Comparison of ENCODE assay signal across 13 cellular contexts in genomic region chr10:29908977-29909376, GRCh38.
A peak's percentile ranks its signal among the peaks of the same experiment; 100 is the strongest.
DNase-seq lines count a peak whose midpoint lies in the region; ATAC-seq, FAIRE-seq and TF ChIP-seq lines count a peak whose summit lies in the region.
"Had no signal": no experiment of that assay in that cellular context is flagged by ENCODE, and none has a peak within 500 bp of the region (broad histone marks: within the 10 kb centered on the region; RNA-seq: fewer than 3 reads in every experiment).

No MANE protein-coding gene starts in this region.

- H3K9me1 ChIP-seq in endothelial cell of umbilical vein (replicated peaks; ENCODE audit: control insufficient read depth, extremely low read depth, insufficient read depth, low read length) = no peaks in the 10 kb centered on the region

- H3K4me2 ChIP-seq in endothelial cell of umbilical vein (ENCODE audit: insufficient read depth, low read length) = no peak overlapping the region

- no peak overlapping the region for H3K27ac ChIP-seq in CD8-positive, alpha-beta T cell (ENCODE audit: low read depth, low read length)
- no peak overlapping the region for H3K27ac ChIP-seq in endothelial cell of umbilical vein (ENCODE audit: insufficient read depth, low read depth, low read length)
- H3K27ac ChIP-seq: BLaER1 treated with 17β-estradiol and CSF1 and Interleukin-3, amounts not matched to agents 10 nM and 100 nM; heart right ventricle had no signal

- no peaks in the 10 kb centered on the region for H3K79me2 ChIP-seq in endothelial cell of umbilical vein (ENCODE audit: control insufficient read depth, insufficient read depth, low read length)

- no peak overlapping the region for H3K4me3 Mint-ChIP-seq in CD8-positive, alpha-beta T cell
- H3K4me3 Mint-ChIP-seq: natural killer cell had no signal

- H3K4me1 Mint-ChIP-seq in CD8-positive, alpha-beta T cell (ENCODE audit: low read depth) = peaks cover 8% of the 10 kb centered on the region

- FAIRE-seq in endothelial cell of umbilical vein (lab: Jason Lieb, UNC) = peak; percentile 59

- TF ChIP-seq CTCF in CD8-positive, alpha-beta T cell (IDR thresholded peaks at IDR 0.05) = no peak
- TF ChIP-seq CTCF in endothelial cell of umbilical vein (IDR thresholded peaks at IDR 0.05; ENCODE audit: extremely low read depth in 1 of 2, insufficient read depth in 1 of 2, low read depth in 1 of 2, low read length in 2 of 2) = no peak

- no peak overlapping the region for H3K27ac Mint-ChIP-seq in CD8-positive, alpha-beta T cell
- H3K27ac Mint-ChIP-seq: natural killer cell had no signal

- no TSS peak for BruUV-seq in endothelial cell of umbilical vein (replicated peaks; lab: Mats Ljungman, UMichigan)

- no peaks in the 10 kb centered on the region for H3K9me3 Mint-ChIP-seq in CD8-positive, alpha-beta T cell
- H3K9me3 Mint-ChIP-seq: natural killer cell had no signal

- TF ChIP-seq POLR2A in endothelial cell of umbilical vein (IDR thresholded peaks at IDR 0.05; ENCODE audit: low read depth, low read length) = no peak

- DNase-seq in CD8-positive, alpha-beta T cell = peak in 1 of 7 experiments; percentile 50
- peak; percentile 14 for DNase-seq in GDM1 (lab: John Stamatoyannopoulos, UW)
- peak; percentile 25 for DNase-seq in UCSD-AML1 (lab: John Stamatoyannopoulos, UW; ENCODE audit: unreplicated experiment)
- DNase-seq in endothelial cell of umbilical vein (ENCODE audit: low read depth, low spot score) = peak; percentile 33
- DNase-seq in left lobe of liver (ENCODE audit: low spot score) = no peak
- no peak for DNase-seq in effector CD8-positive, alpha-beta T cell (lab: John Stamatoyannopoulos, UW)
- DNase-seq in NOMO-1 (lab: John Stamatoyannopoulos, UW; ENCODE audit: unreplicated experiment in 2 of 2) = no peak
- DNase-seq: heart right ventricle, IMR-90, natural killer cell, NCI-H1417 treated with DMSO at 0.1 percent for 48 hours, retina had no signal

- ATAC-seq in CD8-positive, alpha-beta T cell = peak; percentile 46
- ATAC-seq in left lobe of liver = no peak
- ATAC-seq: heart right ventricle, natural killer cell had no signal

- H2AFZ ChIP-seq in endothelial cell of umbilical vein (ENCODE audit: low read depth, low read length) = no peak overlapping the region

- no peaks in the 10 kb centered on the region for H3K36me3 Mint-ChIP-seq in CD8-positive, alpha-beta T cell
- H3K36me3 Mint-ChIP-seq: natural killer cell had no signal

- H3K9me3 ChIP-seq in CD8-positive, alpha-beta T cell (ENCODE audit: low read length) = no peaks in the 10 kb centered on the region
- no peaks in the 10 kb centered on the region for H3K9me3 ChIP-seq in endothelial cell of umbilical vein (replicated peaks; ENCODE audit: control insufficient read depth, insufficient read depth, low read length)
- H3K9me3 ChIP-seq: BLaER1 treated with 17β-estradiol and CSF1 and Interleukin-3, amounts not matched to agents 10 nM and 100 nM; heart right ventricle had no signal

- no peaks in the 10 kb centered on the region for H3K4me1 ChIP-seq in CD8-positive, alpha-beta T cell (ENCODE audit: insufficient read depth, low read length)
- H3K4me1 ChIP-seq in endothelial cell of umbilical vein (ENCODE audit: control insufficient read depth, extremely low read depth, insufficient read depth, low read length) = peaks cover 3% of the 10 kb centered on the region
- H3K4me1 ChIP-seq: heart right ventricle had no signal

- H3K36me3 ChIP-seq in CD8-positive, alpha-beta T cell (ENCODE audit: insufficient read depth, low read length) = no peaks in the 10 kb centered on the region
- H3K36me3 ChIP-seq in endothelial cell of umbilical vein (ENCODE audit: control insufficient read depth in 2 of 2, extremely low read depth in 1 of 2, insufficient read depth in 2 of 2, low read length in 2 of 2) = no peaks in the 10 kb centered on the region
- H3K36me3 ChIP-seq: BLaER1 treated with 17β-estradiol and CSF1 and Interleukin-3, amounts not matched to agents 10 nM and 100 nM; heart right ventricle had no signal

- no peaks in the 10 kb centered on the region for H4K20me1 ChIP-seq in endothelial cell of umbilical vein (replicated peaks; ENCODE audit: control insufficient read depth, extremely low read depth, insufficient read depth, low read length)
- H4K20me1 ChIP-seq: BLaER1 treated with 17β-estradiol and CSF1 and Interleukin-3, amounts not matched to agents 10 nM and 100 nM had no signal

- H3K9ac ChIP-seq in endothelial cell of umbilical vein (replicated peaks; ENCODE audit: extremely low read depth, insufficient read depth, low read length) = no peak overlapping the region
- H3K9ac ChIP-seq: BLaER1 treated with 17β-estradiol and CSF1 and Interleukin-3, amounts not matched to agents 10 nM and 100 nM had no signal

- no peak overlapping the region for H3K4me3 ChIP-seq in CD8-positive, alpha-beta T cell (ENCODE audit: low read depth, low read length)
- H3K4me3 ChIP-seq in endothelial cell of umbilical vein (replicated peaks in 1 of 3; ENCODE audit: insufficient read depth in 1 of 3, low read depth in 1 of 3, low read length in 3 of 3) = no peak overlapping the region
- H3K4me3 ChIP-seq: BLaER1 treated with 17β-estradiol and CSF1 and Interleukin-3, amounts not matched to agents 10 nM and 100 nM; heart right ventricle had no signal

- dilution Hi-C loops in endothelial cell of umbilical vein (cut with MboI; ENCODE audit: extremely low pct_ligation_motif_present, low sequenced_read_pairs) = no loop called here

- peaks cover 23% of the 10 kb centered on the region for H3K27me3 Mint-ChIP-seq in CD8-positive, alpha-beta T cell (ENCODE audit: low read depth)

- intact Hi-C loops in CD8-positive, alpha-beta T cell (cut with DNase I, micrococcal nuclease) = no loop called here
- intact Hi-C loops in endothelial cell of umbilical vein (cut with micrococcal nuclease) = no loop called here

- peaks cover 4% of the 10 kb centered on the region for H3K27me3 ChIP-seq in CD8-positive, alpha-beta T cell (ENCODE audit: insufficient read depth, low read length)
- peaks cover 3 to 8% of the 10 kb centered on the region in 2 experiments for H3K27me3 ChIP-seq in endothelial cell of umbilical vein (ENCODE audit: control insufficient read depth in 2 of 2, insufficient read depth in 2 of 2, low read length in 2 of 2)
- H3K27me3 ChIP-seq: BLaER1 treated with 17β-estradiol and CSF1 and Interleukin-3, amounts not matched to agents 10 nM and 100 nM; heart right ventricle had no signal

- CTCF ChIA-PET in CD8-positive, alpha-beta T cell (lab: Charles Lee) = no interaction called here
- CTCF ChIA-PET in endothelial cell of umbilical vein (lab: Charles Lee) = no interaction called here

- POLR2A ChIA-PET in CD8-positive, alpha-beta T cell (lab: Charles Lee) = no interaction called here
- POLR2A ChIA-PET in endothelial cell of umbilical vein (lab: Charles Lee) = no interaction called here

TF ChIP-seq in endothelial cell of umbilical vein, 7 proteins besides CTCF, POLR2A, EP300 and RAD21:
- TF ChIP-seq MAX (IDR thresholded peaks at IDR 0.05; ENCODE audit: insufficient read depth, insufficient read length) (no peak), POLR2AphosphoS5 (IDR thresholded peaks at IDR 0.05; ENCODE audit: insufficient read depth, low read depth, low read length) (no peak), MYC (IDR thresholded peaks at IDR 0.05; ENCODE audit: low read depth, low read length) (no peak), EZH2 (IDR thresholded peaks at IDR 0.05; ENCODE audit: borderline replicate concordance, low read depth, low read length, severe bottlenecking) (no peak), JUN (IDR thresholded peaks at IDR 0.05; ENCODE audit: borderline replicate concordance, insufficient read depth, insufficient read length, low read depth) (no peak), FOS (IDR thresholded peaks at IDR 0.05; ENCODE audit: borderline replicate concordance, insufficient read depth, low read length) (no peak), GATA2 (IDR thresholded peaks at IDR 0.05; ENCODE audit: insufficient read depth, insufficient read length, low read depth, low read length) (no peak)

Comparison
In these comparisons a context has a peak if more than half of its experiments do, and no peak if none do; other contexts are left out.
1. DNase-seq: peak in GDM1 (single experiment), UCSD-AML1 (single experiment) and endothelial cell of umbilical vein (single experiment); none in left lobe of liver (single experiment), effector CD8-positive, alpha-beta T cell (single experiment) and NOMO-1 (0 of 2).